In the genomic region with DNA sequence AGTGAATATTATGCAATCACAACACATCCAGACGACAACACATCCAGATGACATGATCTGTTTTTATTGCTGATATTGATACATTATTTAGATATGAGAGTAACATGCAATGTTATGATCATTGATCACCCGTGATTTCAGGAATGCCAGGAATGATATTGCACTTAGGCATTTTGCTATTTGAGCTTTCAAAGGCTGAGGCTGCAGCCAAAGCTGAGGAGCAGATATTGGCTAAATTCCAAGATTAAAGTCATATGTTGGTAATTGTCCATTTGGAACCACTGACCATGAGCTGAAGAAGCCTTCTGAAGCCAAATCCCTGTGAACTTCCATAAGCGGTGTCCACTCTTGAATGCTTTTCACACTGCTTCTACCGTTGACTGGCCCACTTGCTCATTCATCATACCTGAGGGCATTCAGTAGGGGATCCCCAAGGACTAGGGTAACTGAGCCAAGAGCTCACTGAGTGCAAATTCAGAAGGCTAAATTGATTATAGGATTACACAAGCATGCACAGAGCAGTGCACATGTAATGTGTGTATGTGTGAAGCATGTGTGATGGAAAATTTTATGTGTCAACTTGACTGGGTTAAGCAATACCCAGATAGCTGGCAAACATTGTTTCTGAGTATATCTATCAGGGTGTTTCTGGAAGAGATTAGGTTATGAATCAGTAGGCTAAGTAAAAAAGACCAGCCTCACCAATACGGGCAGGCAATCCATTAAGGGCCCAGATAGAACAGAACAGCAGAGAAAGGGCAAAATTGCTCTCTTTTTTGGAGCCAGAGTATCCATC, we compare ENCODE assay signal across 22 cellular contexts.
DNase-seq lines count a peak whose midpoint lies in the region; ATAC-seq and TF ChIP-seq lines count a peak whose summit lies in the region.
"Had no signal": no experiment of that assay in that cellular context is flagged by ENCODE, and none has a peak within 500 bp of the region (broad histone marks: within the 10 kb centered on the region; RNA-seq: fewer than 3 reads in every experiment).

No MANE protein-coding gene starts in this region.

- no peaks in the 10 kb centered on the region for H3K4me1 Mint-ChIP-seq in WTC11
- H3K4me1 Mint-ChIP-seq in activated naive CD8-positive, alpha-beta T cell treated with anti-CD3 and anti-CD28 coated beads, Interleukin-2, amount 50 U/mL, for 24 hours: no peaks in the 10 kb centered on the region

- DNase-seq in left cardiac atrium: no peak
- no peak for DNase-seq in Right ventricle myocardium superior
- DNase-seq in LoVo (ENCODE audit: low spot score): peak; percentile 0
- DNase-seq in fibroblast of gingiva (ENCODE audit: low read depth): peak; percentile 0
- DNase-seq in superior temporal gyrus (ENCODE audit: extremely low spot score): peak; percentile 2
- no peak for DNase-seq in WTC11 (ENCODE audit: low spot score)
- no peak for DNase-seq in activated naive CD8-positive, alpha-beta T cell treated with anti-CD3 and anti-CD28 coated beads, Interleukin-2, amount 50 U/mL, for 24 hours
- DNase-seq: Caco-2; CD4-positive, alpha-beta T cell; DMS153; GDM1; GOT3; Kasumi-1; NCI-H1092 treated with DMSO at 0.1 percent for 48 hours; NCI-H1694; NCI-H2081 treated with DMSO at 0.1 percent for 48 hours; NCI-H2227 treated with DMSO at 0.1 percent for 48 hours; NCI-H524; NCI-H82; PC-3; SJCRH30 had no signal

- POLR2A ChIA-PET in WTC11 (lab: Charles Lee): no interaction called here

- no peak overlapping the region for H3K27ac Mint-ChIP-seq in WTC11
- no peak overlapping the region for H3K27ac Mint-ChIP-seq in activated naive CD8-positive, alpha-beta T cell treated with anti-CD3 and anti-CD28 coated beads, Interleukin-2, amount 50 U/mL, for 24 hours
- H3K27ac Mint-ChIP-seq: CD4-positive, alpha-beta T cell had no signal

- ATAC-seq in left cardiac atrium (peak; percentile 12 to 81), Right ventricle myocardium superior (ENCODE audit: poor library complexity) (no peak), GM19452 (IDR thresholded peaks at IDR 0.05; ENCODE audit: unreplicated experiment) (no peak), WTC11 (no peak)
- no peak for ATAC-seq in activated naive CD8-positive, alpha-beta T cell treated with anti-CD3 and anti-CD28 coated beads, Interleukin-2, amount 50 U/mL, for 24 hours
- ATAC-seq: PC-3 had no signal

- intact Hi-C loops in left cardiac atrium (cut with DNase I): no loop called here
- intact Hi-C loops in Right ventricle myocardium superior (cut with DNase I): no loop called here

- H3K27me3 Mint-ChIP-seq in WTC11 (ENCODE audit: low read depth): no peaks in the 10 kb centered on the region
- H3K27me3 Mint-ChIP-seq in activated naive CD8-positive, alpha-beta T cell treated with anti-CD3 and anti-CD28 coated beads, Interleukin-2, amount 50 U/mL, for 24 hours: no peaks in the 10 kb centered on the region
- H3K27me3 Mint-ChIP-seq: CD4-positive, alpha-beta T cell had no signal

- TF ChIP-seq CTCF in WTC11 (IDR thresholded peaks at IDR 0.05): no peak

- H3K4me3 Mint-ChIP-seq in WTC11: no peak overlapping the region
- H3K4me3 Mint-ChIP-seq in activated naive CD8-positive, alpha-beta T cell treated with anti-CD3 and anti-CD28 coated beads, Interleukin-2, amount 50 U/mL, for 24 hours: no peak overlapping the region
- H3K4me3 Mint-ChIP-seq: CD4-positive, alpha-beta T cell had no signal

- no peaks in the 10 kb centered on the region for H3K9me3 Mint-ChIP-seq in WTC11
- H3K9me3 Mint-ChIP-seq in activated naive CD8-positive, alpha-beta T cell treated with anti-CD3 and anti-CD28 coated beads, Interleukin-2, amount 50 U/mL, for 24 hours: no peaks in the 10 kb centered on the region
- H3K9me3 Mint-ChIP-seq: CD4-positive, alpha-beta T cell had no signal

- CTCF ChIA-PET in WTC11 (lab: Charles Lee): interaction anchor here (0.9 kb wide), 1 partner anchor 20 kb away, joined by 3 read pairs; no protein-coding TSS in a partner anchor

- H3K36me3 Mint-ChIP-seq in WTC11: no peaks in the 10 kb centered on the region
- no peaks in the 10 kb centered on the region for H3K36me3 Mint-ChIP-seq in activated naive CD8-positive, alpha-beta T cell treated with anti-CD3 and anti-CD28 coated beads, Interleukin-2, amount 50 U/mL, for 24 hours (ENCODE audit: low read depth)

TF ChIP-seq in WTC11, 78 proteins besides CTCF, POLR2A, EP300 and RAD21:
- TF ChIP-seq CBFB (CRISPR knock-in tag; IDR thresholded peaks at IDR 0.05; ENCODE audit: low read depth) (no peak), FOXK1 (CRISPR knock-in tag; IDR thresholded peaks at IDR 0.05) (no peak), PREB (CRISPR knock-in tag; IDR thresholded peaks at IDR 0.05; ENCODE audit: borderline replicate concordance) (no peak), SP1 (CRISPR knock-in tag; conservative IDR thresholded peaks at IDR 0.05) (no peak), MXD4 (CRISPR knock-in tag; IDR thresholded peaks at IDR 0.05; ENCODE audit: borderline replicate concordance) (no peak), GTF2I (CRISPR knock-in tag; conservative IDR thresholded peaks at IDR 0.05) (no peak), GRHL2 (CRISPR knock-in tag; IDR thresholded peaks at IDR 0.05; ENCODE audit: insufficient replicate concordance, severe bottlenecking) (no peak), TEAD4 (CRISPR knock-in tag; IDR thresholded peaks at IDR 0.05) (no peak), ELF4 (CRISPR knock-in tag; IDR thresholded peaks at IDR 0.05; ENCODE audit: low read depth) (no peak), CREB1 (CRISPR knock-in tag; IDR thresholded peaks at IDR 0.05) (no peak), JAZF1 (CRISPR knock-in tag; IDR thresholded peaks at IDR 0.05) (no peak)
- TF ChIP-seq, protein P1, sequence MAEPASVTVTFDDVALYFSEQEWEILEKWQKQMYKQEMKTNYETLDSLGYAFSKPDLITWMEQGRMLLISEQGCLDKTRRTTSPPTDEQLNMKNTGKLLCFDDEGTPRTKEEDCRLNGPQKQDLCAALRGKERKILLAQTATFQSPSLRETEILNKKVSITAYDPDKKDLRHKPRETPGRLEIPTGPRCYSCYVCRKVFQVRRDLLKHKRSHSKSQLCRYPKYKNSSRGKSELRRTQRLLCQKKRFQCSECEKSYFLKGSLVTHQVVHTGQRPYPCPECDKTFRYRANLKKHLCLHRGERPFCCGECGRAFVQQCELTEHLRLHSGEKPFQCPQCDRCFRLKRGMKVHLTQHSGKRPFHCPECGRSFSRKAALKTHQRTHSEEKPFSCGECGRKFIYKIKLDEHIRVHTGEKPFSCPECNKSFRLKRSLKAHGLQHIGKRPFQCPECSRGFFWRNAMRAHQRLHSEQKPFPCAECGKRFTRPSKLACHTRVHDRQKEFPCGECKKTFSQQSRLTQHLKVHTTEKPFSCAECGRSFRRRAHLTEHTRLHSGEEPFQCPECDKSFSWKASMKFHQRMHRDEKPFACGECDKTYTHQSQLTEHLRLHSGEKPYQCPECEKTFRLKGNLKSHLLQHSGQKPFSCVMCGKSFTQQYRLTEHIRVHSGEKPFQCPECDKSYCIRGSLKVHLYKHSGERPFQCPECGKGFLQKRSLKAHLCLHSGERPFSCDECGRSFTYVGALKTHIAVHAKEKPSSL (CRISPR knock-in tag; conservative IDR thresholded peaks at IDR 0.05): no peak
- TF ChIP-seq, protein P2, sequence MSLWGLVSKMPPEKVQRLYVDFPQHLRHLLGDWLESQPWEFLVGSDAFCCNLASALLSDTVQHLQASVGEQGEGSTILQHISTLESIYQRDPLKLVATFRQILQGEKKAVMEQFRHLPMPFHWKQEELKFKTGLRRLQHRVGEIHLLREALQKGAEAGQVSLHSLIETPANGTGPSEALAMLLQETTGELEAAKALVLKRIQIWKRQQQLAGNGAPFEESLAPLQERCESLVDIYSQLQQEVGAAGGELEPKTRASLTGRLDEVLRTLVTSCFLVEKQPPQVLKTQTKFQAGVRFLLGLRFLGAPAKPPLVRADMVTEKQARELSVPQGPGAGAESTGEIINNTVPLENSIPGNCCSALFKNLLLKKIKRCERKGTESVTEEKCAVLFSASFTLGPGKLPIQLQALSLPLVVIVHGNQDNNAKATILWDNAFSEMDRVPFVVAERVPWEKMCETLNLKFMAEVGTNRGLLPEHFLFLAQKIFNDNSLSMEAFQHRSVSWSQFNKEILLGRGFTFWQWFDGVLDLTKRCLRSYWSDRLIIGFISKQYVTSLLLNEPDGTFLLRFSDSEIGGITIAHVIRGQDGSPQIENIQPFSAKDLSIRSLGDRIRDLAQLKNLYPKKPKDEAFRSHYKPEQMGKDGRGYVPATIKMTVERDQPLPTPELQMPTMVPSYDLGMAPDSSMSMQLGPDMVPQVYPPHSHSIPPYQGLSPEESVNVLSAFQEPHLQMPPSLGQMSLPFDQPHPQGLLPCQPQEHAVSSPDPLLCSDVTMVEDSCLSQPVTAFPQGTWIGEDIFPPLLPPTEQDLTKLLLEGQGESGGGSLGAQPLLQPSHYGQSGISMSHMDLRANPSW (CRISPR knock-in tag; conservative IDR thresholded peaks at IDR 0.05; ENCODE audit: low read depth): no peak

Comparison
In these comparisons a context has a peak if more than half of its experiments do, and no peak if none do; other contexts are left out.
1. ATAC-seq: peak in left cardiac atrium (2 of 2); none in Right ventricle myocardium superior (single experiment), GM19452 (single experiment), WTC11 (single experiment) and activated naive CD8-positive, alpha-beta T cell treated with anti-CD3 and anti-CD28 coated beads, Interleukin-2, amount 50 U/mL, for 24 hours (single experiment).
2. DNase-seq: peak in LoVo (single experiment), fibroblast of gingiva (single experiment) and superior temporal gyrus (single experiment); none in left cardiac atrium (single experiment), Right ventricle myocardium superior (single experiment), WTC11 (single experiment) and activated naive CD8-positive, alpha-beta T cell treated with anti-CD3 and anti-CD28 coated beads, Interleukin-2, amount 50 U/mL, for 24 hours (single experiment).